In genomic region chr1:202189012-202189790, GRCh38 we compare ENCODE assay signal across 9 cellular contexts. TPM values are rescaled to one million over a fixed set of nuclear protein-coding genes. Genes with fewer than 3 reads are reported as not detected.
A peak's percentile ranks its signal among the peaks of the same experiment; 100 is the strongest.
DNase-seq lines count a peak whose midpoint lies in the region; ATAC-seq, FAIRE-seq and TF ChIP-seq lines count a peak whose summit lies in the region.
"Had no signal": no experiment of that assay in that cellular context is flagged by ENCODE, and none has a peak within 500 bp of the region (broad histone marks: within the 10 kb centered on the region; RNA-seq: fewer than 3 reads in every experiment).

No MANE protein-coding gene starts in this region.

- H3K9me3 ChIP-seq in pancreas = no peaks in the 10 kb centered on the region
- no peaks in the 10 kb centered on the region for H3K9me3 ChIP-seq in upper lobe of left lung

- peak; percentile 62 for TF ChIP-seq CTCF in fibroblast of villous mesenchyme (IDR thresholded peaks at IDR 0.05; ENCODE audit: insufficient read depth, low read depth, low read length)
- peak; percentile 71 to 86 (median 76) for TF ChIP-seq CTCF in pancreas (IDR thresholded peaks at IDR 0.05)
- TF ChIP-seq CTCF in upper lobe of left lung (IDR thresholded peaks at IDR 0.05) = peak; percentile 47 to 94 (median 64)

- TF ChIP-seq EP300 in upper lobe of left lung (IDR thresholded peaks at IDR 0.05) = no peak

- peak; percentile 77 for DNase-seq in D341Med (ENCODE audit: low spot score)
- DNase-seq in HK-2 (ENCODE audit: unreplicated experiment) = peak; percentile 83
- DNase-seq in RPMI8226 = peak; percentile 90
- DNase-seq in activated T-helper 2 cell treated with anti-CD3 and anti-CD28 coated beads, Interferon-gamma antibody, Interleukin-2, Interleukin-4, amounts not matched to agents 10 μg/mL and 5 μg/mL and 100 μg/mL, durations not matched to agents 14 hours and 24 hours and 36 hours (ENCODE audit: low spot score) = peak; percentile 57
- DNase-seq in fibroblast of villous mesenchyme (ENCODE audit: low read depth) = peak; percentile 55
- peak; percentile 47 to 97 (median 78) for DNase-seq in pancreas
- DNase-seq in upper lobe of left lung = peak; percentile 76 to 90

- no peak for TF ChIP-seq POLR2A in upper lobe of left lung (IDR thresholded peaks at IDR 0.05)

- H3K4me1 Mint-ChIP-seq in activated T-helper 2 cell treated with anti-CD3 and anti-CD28 coated beads, Interferon-gamma antibody, Interleukin-2, Interleukin-4, amounts not matched to agents 10 μg/mL and 5 μg/mL and 100 μg/mL, durations not matched to agents 14 hours and 24 hours and 36 hours (ENCODE audit: low read depth) = peaks cover 7% of the 10 kb centered on the region

- H3K36me3 Mint-ChIP-seq in activated T-helper 2 cell treated with anti-CD3 and anti-CD28 coated beads, Interferon-gamma antibody, Interleukin-2, Interleukin-4, amounts not matched to agents 10 μg/mL and 5 μg/mL and 100 μg/mL, durations not matched to agents 14 hours and 24 hours and 36 hours (ENCODE audit: low read depth) = no peaks in the 10 kb centered on the region

- H3K9me3 Mint-ChIP-seq in activated T-helper 2 cell treated with anti-CD3 and anti-CD28 coated beads, Interferon-gamma antibody, Interleukin-2, Interleukin-4, amounts not matched to agents 10 μg/mL and 5 μg/mL and 100 μg/mL, durations not matched to agents 14 hours and 24 hours and 36 hours = no peaks in the 10 kb centered on the region
- H3K9me3 Mint-ChIP-seq: T-helper 1 cell treated with Interleukin-12 subunit alpha and Interleukin-12 subunit beta and Interleukin-4 antibody, amounts not matched to agents 30 μg/mL and 1 μg/mL, for 36 hours had no signal

- H3K4me3 Mint-ChIP-seq in activated T-helper 2 cell treated with anti-CD3 and anti-CD28 coated beads, Interferon-gamma antibody, Interleukin-2, Interleukin-4, amounts not matched to agents 10 μg/mL and 5 μg/mL and 100 μg/mL, durations not matched to agents 14 hours and 24 hours and 36 hours (ENCODE audit: low read depth) = no peak overlapping the region
- H3K4me3 Mint-ChIP-seq: T-helper 1 cell treated with Interleukin-12 subunit alpha and Interleukin-12 subunit beta and Interleukin-4 antibody, amounts not matched to agents 30 μg/mL and 1 μg/mL, for 36 hours had no signal

- intact Hi-C loops in activated T-helper 2 cell treated with anti-CD3 and anti-CD28 coated beads, Interferon-gamma antibody, Interleukin-2, Interleukin-4, amounts not matched to agents 10 μg/mL and 5 μg/mL and 100 μg/mL, durations not matched to agents 14 hours and 24 hours and 36 hours (cut with micrococcal nuclease) = no loop called here
- intact Hi-C loops in pancreas (cut with DNase I) = loop anchor here in 2 of 3 donors (5.0 to 10.0 kb wide), 4 partner anchors 123 to 536 kb away; no protein-coding TSS in a partner anchor

- ATAC-seq in pancreas (peak; percentile 70 to 76 (median 74)), upper lobe of left lung (ENCODE audit: low FRiP score in 2 of 2) (peak; percentile 67 to 69), HG02642 (IDR thresholded peaks at IDR 0.05; ENCODE audit: poor library complexity, unreplicated experiment) (no peak)

- H3K4me1 ChIP-seq in pancreas (no peaks in the 10 kb centered on the region), upper lobe of left lung (peaks cover 8 to 29% (median 13%) of the 10 kb centered on the region in 4 donors)

- H3K4me3 ChIP-seq in fibroblast of villous mesenchyme (ENCODE audit: low read depth, low read length) = no peak overlapping the region
- H3K4me3 ChIP-seq in pancreas = no peak overlapping the region
- no peak overlapping the region for H3K4me3 ChIP-seq in upper lobe of left lung

- H3K36me3 ChIP-seq in pancreas (no peaks in the 10 kb centered on the region), upper lobe of left lung (no peaks in the 10 kb centered on the region)

- FAIRE-seq in pancreas (lab: Jason Lieb, UNC) = no peak

- WGBS in pancreas, 2 donors = 45 to 56% methylated on average over 18 to 19 of the region's 19 CpGs
- 62 to 81% methylated on average over 10 to 19 of the region's 19 CpGs for WGBS in upper lobe of left lung, 2 donors

- no peak overlapping the region for H3K27ac Mint-ChIP-seq in activated T-helper 2 cell treated with anti-CD3 and anti-CD28 coated beads, Interferon-gamma antibody, Interleukin-2, Interleukin-4, amounts not matched to agents 10 μg/mL and 5 μg/mL and 100 μg/mL, durations not matched to agents 14 hours and 24 hours and 36 hours
- H3K27ac Mint-ChIP-seq: T-helper 1 cell treated with Interleukin-12 subunit alpha and Interleukin-12 subunit beta and Interleukin-4 antibody, amounts not matched to agents 30 μg/mL and 1 μg/mL, for 36 hours had no signal

- peaks cover 0 to 7% (median 4%) of the 10 kb centered on the region in 4 donors for H3K27me3 ChIP-seq in pancreas
- peaks cover 0 to 9% (median 4%) of the 10 kb centered on the region in 4 donors for H3K27me3 ChIP-seq in upper lobe of left lung

- H3K27me3 Mint-ChIP-seq in activated T-helper 2 cell treated with anti-CD3 and anti-CD28 coated beads, Interferon-gamma antibody, Interleukin-2, Interleukin-4, amounts not matched to agents 10 μg/mL and 5 μg/mL and 100 μg/mL, durations not matched to agents 14 hours and 24 hours and 36 hours (ENCODE audit: low read depth) = peaks cover 6% of the 10 kb centered on the region

- H3K27ac ChIP-seq in pancreas (no peak overlapping the region), upper lobe of left lung (no peak overlapping the region)

RNA-seq across cellular contexts. Expression of gene LGR6, which starts 4.4 kb away (rescaled TPM):
- not detected in 2 replicates for total RNA-seq in activated T-helper 2 cell treated with anti-CD3 and anti-CD28 coated beads, Interferon-gamma antibody, Interleukin-2, Interleukin-4, amounts not matched to agents 10 μg/mL and 5 μg/mL and 100 μg/mL, durations not matched to agents 14 hours and 24 hours and 36 hours
- total RNA-seq in fibroblast of villous mesenchyme (not detected in 2 replicates), pancreas (under 1 TPM in 3 of 6 donors, not detected in 3; 0.06 to 0.20 (median 0.06) TPM), upper lobe of left lung (1 to 10 TPM in 3 of 6 donors, under 1 TPM in 3; 0.46 to 5.2 (median 1.1) TPM)
- under 1 TPM; 0.15 to 0.47 TPM for polyA plus RNA-seq in pancreas

RNA-seq across cellular contexts. Expression of gene PTPN7, which starts 28.8 kb away (rescaled TPM):
- 388 and 398 TPM in 2 replicates for total RNA-seq in activated T-helper 2 cell treated with anti-CD3 and anti-CD28 coated beads, Interferon-gamma antibody, Interleukin-2, Interleukin-4, amounts not matched to agents 10 μg/mL and 5 μg/mL and 100 μg/mL, durations not matched to agents 14 hours and 24 hours and 36 hours
- total RNA-seq in fibroblast of villous mesenchyme (not detected in 2 replicates), pancreas (1 to 10 TPM in 4 of 6 donors, under 1 TPM in 2; 0.23 to 2.9 (median 1.0) TPM), upper lobe of left lung (1 to 10 TPM; 4.6 to 9.3 (median 7.7) TPM)
- 1 to 10 TPM in 1 of 2 donors, under 1 TPM in 1; 0.61 to 1.2 TPM for polyA plus RNA-seq in pancreas

RNA-seq across cellular contexts. Expression of gene ARL8A, which starts 44.7 kb away (rescaled TPM):
- 57.9 and 64.7 TPM in 2 replicates for total RNA-seq in activated T-helper 2 cell treated with anti-CD3 and anti-CD28 coated beads, Interferon-gamma antibody, Interleukin-2, Interleukin-4, amounts not matched to agents 10 μg/mL and 5 μg/mL and 100 μg/mL, durations not matched to agents 14 hours and 24 hours and 36 hours
- total RNA-seq in fibroblast of villous mesenchyme (18.7 and 28.5 TPM in 2 replicates), pancreas (10 to 100 TPM; 17.9 to 30.4 (median 24.8) TPM), upper lobe of left lung (10 to 100 TPM; 65.7 to 96.3 (median 88.4) TPM)
- polyA plus RNA-seq in pancreas = 10 to 100 TPM; 14.8 to 20.5 TPM

Comparison
In these comparisons a context has a peak if more than half of its experiments do, and no peak if none do; other contexts are left out.
1. RNA of gene PTPN7, which starts 28.8 kb away (total RNA-seq): 388 to 398 TPM in activated T-helper 2 cell treated with anti-CD3 and anti-CD28 coated beads, Interferon-gamma antibody, Interleukin-2, Interleukin-4, amounts not matched to agents 10 μg/mL and 5 μg/mL and 100 μg/mL, durations not matched to agents 14 hours and 24 hours and 36 hours; 4.6 to 9.3 TPM in upper lobe of left lung, 0.23 to 2.9 TPM in pancreas and not detected in fibroblast of villous mesenchyme; every median in the first group is over 10 times any median in the second.
2. Peak in every context shown above with its lines, with median percentiles within 50 percentile points of each other: DNase-seq and CTCF ChIP-seq.